ENCODE assay signal across 16 cellular contexts in genomic region chr10:122499491-122499941, GRCh38. TPM values are rescaled to one million over a fixed set of nuclear protein-coding genes. Genes with fewer than 3 reads are reported as not detected.
DNase-seq lines count a peak whose midpoint lies in the region; ATAC-seq and TF ChIP-seq lines count a peak whose summit lies in the region.
"Had no signal": no experiment of that assay in that cellular context is flagged by ENCODE, and none has a peak within 500 bp of the region (broad histone marks: within the 10 kb centered on the region; RNA-seq: fewer than 3 reads in every experiment).

No MANE protein-coding gene starts in this region.

- intact Hi-C loops in breast epithelium (cut with DNase I; ENCODE audit: low total_unique reads) (no loop called here), mammary epithelial cell (cut with micrococcal nuclease) (no loop called here), uterus (cut with DNase I; ENCODE audit: low total_unique reads) (no loop called here)

- TF ChIP-seq CTCF in breast epithelium (IDR thresholded peaks at IDR 0.05) = no peak
- TF ChIP-seq CTCF in mammary epithelial cell (conservative IDR thresholded peaks at IDR 0.05 in 1 of 2, IDR thresholded peaks at IDR 0.05 in 1 of 2; ENCODE audit: extremely low read depth in 1 of 2, insufficient read depth in 1 of 2, low read depth in 1 of 2, low read length in 2 of 2) = no peak
- no peak for TF ChIP-seq CTCF in fibroblast of the aortic adventitia (IDR thresholded peaks at IDR 0.05; ENCODE audit: insufficient read depth, low read length)
- TF ChIP-seq CTCF in uterus (IDR thresholded peaks at IDR 0.05) = no peak

- H4K20me1 ChIP-seq in mammary epithelial cell (ENCODE audit: insufficient read depth, low read length) = no peaks in the 10 kb centered on the region

- DNase-seq in breast epithelium (ENCODE audit: low spot score in 2 of 2) (no peak), mammary epithelial cell (no peak), fibroblast of the aortic adventitia (ENCODE audit: low read depth) (peak; percentile 88), uterus (peak; percentile 53 to 73), SW 1271 (lab: John Stamatoyannopoulos, UW) (no peak)
- DNase-seq: NCI-H1092; NCI-H524 treated with DMSO at 0.1 percent for 48 hours; stimulated activated CD4-positive, alpha-beta T cell treated with anti-CD3 and anti-CD28 coated beads, Interleukin-12 subunit alpha, Interleukin-12 subunit beta, amount 100 ng/mL, for 4 hours had no signal

- peaks cover 47% of the 10 kb centered on the region for H3K79me2 ChIP-seq in mammary epithelial cell (ENCODE audit: insufficient read depth, low read length)

- ATAC-seq in GM19397 (IDR thresholded peaks at IDR 0.05; ENCODE audit: unreplicated experiment) = no peak
- ATAC-seq in HG03025 (IDR thresholded peaks at IDR 0.05; ENCODE audit: low FRiP score, unreplicated experiment) = no peak
- ATAC-seq: activated CD4-positive, CD25-positive, alpha-beta regulatory T cell treated with anti-CD3 and anti-CD28 coated beads, Interleukin-2, amount 50 U/mL, for 24 hours had no signal

- H3K4me3 ChIP-seq in breast epithelium (no peak overlapping the region), mammary epithelial cell (replicated peaks in 1 of 3; ENCODE audit: insufficient read depth in 1 of 3, low read depth in 2 of 3, low read length in 3 of 3) (no peak overlapping the region), fibroblast of the aortic adventitia (ENCODE audit: low read depth, low read length) (no peak overlapping the region), muscle layer of colon (ENCODE audit: low read depth in 1 of 2, low read length in 2 of 2) (no peak overlapping the region), uterus (no peak overlapping the region)

- CTCF ChIA-PET in mammary epithelial cell (lab: Charles Lee; ENCODE audit: low non-redundant PET) = no interaction called here

- peaks cover 2 to 11% of the 10 kb centered on the region in 2 donors for H3K4me1 ChIP-seq in breast epithelium
- H3K4me1 ChIP-seq in mammary epithelial cell (ENCODE audit: insufficient read depth, low read length) = peaks cover 32% of the 10 kb centered on the region
- H3K4me1 ChIP-seq in muscle layer of colon (ENCODE audit: insufficient read depth, low read length) = peaks cover 50% of the 10 kb centered on the region
- peaks cover 0 to 10% of the 10 kb centered on the region in 2 donors for H3K4me1 ChIP-seq in uterus

- H3K27me3 ChIP-seq in breast epithelium = no peaks in the 10 kb centered on the region
- no peaks in the 10 kb centered on the region for H3K27me3 ChIP-seq in mammary epithelial cell (ENCODE audit: insufficient read depth, low read length)
- no peaks in the 10 kb centered on the region for H3K27me3 ChIP-seq in muscle layer of colon (ENCODE audit: control insufficient read depth in 1 of 2, insufficient read depth in 2 of 2, low read length in 2 of 2)
- no peaks in the 10 kb centered on the region for H3K27me3 ChIP-seq in uterus

- WGBS in mammary epithelial cell (ENCODE audit: low coverage, missing lambda C conversion rate) = 78% methylated on average over 5 of the region's 5 CpGs

- H3K36me3 ChIP-seq in breast epithelium (no peaks in the 10 kb centered on the region), mammary epithelial cell (ENCODE audit: insufficient read depth, low read length) (peaks cover 7% of the 10 kb centered on the region), muscle layer of colon (ENCODE audit: insufficient read depth, low read length) (no peaks in the 10 kb centered on the region), uterus (no peaks in the 10 kb centered on the region)

- H3K9ac ChIP-seq in mammary epithelial cell (ENCODE audit: insufficient read depth, low read length) = no peak overlapping the region
- H3K9ac ChIP-seq in muscle layer of colon (ENCODE audit: low read length) = no peak overlapping the region

- H2AFZ ChIP-seq in mammary epithelial cell (ENCODE audit: low read depth, low read length) = no peak overlapping the region

- peak overlapping the region; percentile 49 to 57 for H3K27ac ChIP-seq in breast epithelium
- H3K27ac ChIP-seq in mammary epithelial cell (ENCODE audit: insufficient read depth, low read depth, low read length) = no peak overlapping the region
- H3K27ac ChIP-seq in muscle layer of colon (ENCODE audit: low read depth, low read length) = peak overlapping the region; percentile 47
- peak overlapping the region; percentile 62 to 91 for H3K27ac ChIP-seq in uterus

- no peak overlapping the region for H3K4me2 ChIP-seq in mammary epithelial cell (ENCODE audit: insufficient read depth, low read depth, low read length)

- in situ Hi-C loops in mammary epithelial cell (cut with MboI; ENCODE audit: low sequenced_read_pairs in 2 of 2) = no loop called here

- TF ChIP-seq POLR2A in breast epithelium (IDR thresholded peaks at IDR 0.05) (no peak), uterus (IDR thresholded peaks at IDR 0.05) (no peak)

- H3K9me3 ChIP-seq in breast epithelium (no peaks in the 10 kb centered on the region), mammary epithelial cell (replicated peaks; ENCODE audit: insufficient read depth, low read length) (no peaks in the 10 kb centered on the region), muscle layer of colon (ENCODE audit: low read length) (no peaks in the 10 kb centered on the region), uterus (no peaks in the 10 kb centered on the region)

- dilution Hi-C loops in mammary epithelial cell (cut with HindIII; ENCODE audit: low sequenced_read_pairs) = no loop called here

- no TSS peak for BruUV-seq in mammary epithelial cell (replicated peaks; lab: Mats Ljungman, UMichigan)

RNA-seq across cellular contexts. Expression of gene HTRA1, which starts 38.2 kb away (rescaled TPM):
- total RNA-seq in breast epithelium = 100 to 1,000 TPM; 116 to 347 (median 152) TPM
- 100 to 1,000 TPM; 179 to 311 TPM for total RNA-seq in mammary epithelial cell
- 615 TPM for polyA plus RNA-seq in mammary epithelial cell
- polyA minus RNA-seq in mammary epithelial cell = 271 TPM
- 55.5 and 156 TPM in 2 replicates for total RNA-seq in fibroblast of the aortic adventitia (ENCODE audit: low replicate concordance)
- 100 to 1,000 TPM in 3 of 4 donors, 10 to 100 TPM in 1; 98.3 to 153 (median 142) TPM for total RNA-seq in uterus

RNA-seq across cellular contexts. Expression of gene ARMS2, which starts 45.1 kb away (rescaled TPM):
- not detected for total RNA-seq in breast epithelium
- under 1 TPM in 1 of 2 donors, not detected in 1; 0.17 TPM for total RNA-seq in mammary epithelial cell
- polyA plus RNA-seq in mammary epithelial cell = not detected
- not detected for polyA minus RNA-seq in mammary epithelial cell
- not detected in 2 replicates for total RNA-seq in fibroblast of the aortic adventitia (ENCODE audit: low replicate concordance)
- not detected for total RNA-seq in uterus
- total RNA-seq: A172, bronchial epithelial cell, mononuclear cell, SK-MEL-5 had no signal

Comparison
In these comparisons a context has a peak if more than half of its experiments do, and no peak if none do; other contexts are left out.
1. DNase-seq: peak in fibroblast of the aortic adventitia (single experiment) and uterus (2 of 2); none in breast epithelium (0 of 2), mammary epithelial cell (single experiment) and SW 1271 (0 of 2).